ENCODE assay signal across 8 cellular contexts in the genomic region with DNA sequence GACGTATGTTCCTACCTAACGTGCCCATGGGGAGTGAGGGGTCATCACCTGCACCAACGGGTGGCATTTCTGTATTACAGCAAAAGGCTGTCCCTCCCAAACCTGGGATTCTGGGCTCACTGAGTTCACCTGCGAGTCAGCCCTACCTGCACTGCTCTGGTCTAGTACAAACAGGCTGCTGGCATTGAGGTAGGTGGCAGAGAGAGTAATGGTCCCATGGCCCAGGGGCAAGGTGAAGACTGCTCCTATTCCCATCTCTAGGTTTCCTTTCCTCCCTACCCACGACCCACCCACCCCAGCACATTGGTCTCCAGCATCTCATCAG. TPM values are rescaled to one million over a fixed set of nuclear protein-coding genes. Genes with fewer than 3 reads are reported as not detected.
DNase-seq lines count a peak whose midpoint lies in the region; ATAC-seq and TF ChIP-seq lines count a peak whose summit lies in the region.

No MANE protein-coding gene starts in this region.

- ATAC-seq in GM19395 (IDR thresholded peaks at IDR 0.05; ENCODE audit: unreplicated experiment), result no peak

- H4K20me1 ChIP-seq in PC-9 (ENCODE audit: insufficient read depth), result no peaks in the 10 kb centered on the region

- BruUV-seq in PC-9 (replicated peaks; lab: Mats Ljungman, UMichigan), result TSS peak; percentile 17

- H3K9me3 ChIP-seq in PC-9 (ENCODE audit: insufficient read depth, low read depth) (no peaks in the 10 kb centered on the region), parathyroid adenoma (ENCODE audit: control insufficient read depth, low read length) (no peaks in the 10 kb centered on the region)

- H3K4me2 ChIP-seq in PC-9 (peak overlapping the region; percentile 89), parathyroid adenoma (ENCODE audit: low read length) (peak overlapping the region; percentile 97)

- H3K27me3 ChIP-seq in PC-9 (ENCODE audit: insufficient read depth, low read depth) (no peaks in the 10 kb centered on the region), parathyroid adenoma (ENCODE audit: control insufficient read depth, insufficient read depth, low read length) (no peaks in the 10 kb centered on the region)

- H3K36me3 ChIP-seq in PC-9 (ENCODE audit: low read depth) (no peaks in the 10 kb centered on the region), parathyroid adenoma (ENCODE audit: control insufficient read depth, insufficient read depth, low read length) (no peaks in the 10 kb centered on the region)

- H3K4me1 ChIP-seq in PC-9 (replicated peaks; ENCODE audit: insufficient read depth), result peaks cover 9% of the 10 kb centered on the region
- H3K4me1 ChIP-seq in parathyroid adenoma, result peaks cover 11% of the 10 kb centered on the region

- H3K9me2 ChIP-seq in PC-9 (ENCODE audit: insufficient read depth), result no peaks in the 10 kb centered on the region

- POLR2A ChIA-PET in PC-9 (lab: Charles Lee; ENCODE audit: unreplicated experiment), result interaction anchor here (0.6 to 1.2 kb wide), 7 partner anchors 10 to 362 kb away, joined by 3 to 8 read pairs (median 6); partner anchors contain the start of genes PA2G4, PYM1, RAB5B and STAT2

- peak in 1 of 2 experiments; percentile 29 for DNase-seq in PC-9
- DNase-seq in fibroblast of the aortic adventitia (ENCODE audit: low read depth), result no peak
- DNase-seq in stimulated activated CD4-positive, alpha-beta T cell treated with anti-CD3 and anti-CD28 coated beads, Interleukin-4, amount 100 ng/mL, for 4 hours, result no peak
- DNase-seq in stimulated activated CD4-positive, alpha-beta T cell treated with anti-CD3 and anti-CD28 coated beads, Interleukin-2, amount 100 ng/mL, for 24 hours, result no peak
- DNase-seq in medulla oblongata (ENCODE audit: extremely low spot score), result no peak

- H3K9ac ChIP-seq in parathyroid adenoma, result peak overlapping the region; percentile 85

- peaks cover 22% of the 10 kb centered on the region; the same call in 1 of the 2 replicates for H3F3A ChIP-seq in PC-9 (ENCODE audit: insufficient read depth, low read depth)

- no peak overlapping the region for H3K27ac ChIP-seq in PC-9
- H3K27ac ChIP-seq in parathyroid adenoma, result peak overlapping the region; percentile 88

- H3K79me2 ChIP-seq in PC-9 (ENCODE audit: low read depth) (peaks cover 5% of the 10 kb centered on the region; the same call in 1 of the 2 replicates), parathyroid adenoma (peaks cover 10% of the 10 kb centered on the region)

- TF ChIP-seq CTCF in GM12875 (IDR thresholded peaks at IDR 0.05; ENCODE audit: borderline replicate concordance, insufficient read depth, low read depth, low read length) (no peak), PC-9 (conservative IDR thresholded peaks at IDR 0.05) (no peak), fibroblast of the aortic adventitia (IDR thresholded peaks at IDR 0.05; ENCODE audit: insufficient read depth, low read length) (no peak), parathyroid adenoma (IDR thresholded peaks at IDR 0.05) (no peak)

- H2AFZ ChIP-seq in PC-9 (peak overlapping the region; percentile 92), parathyroid adenoma (peak overlapping the region; percentile 86)

- intact Hi-C loops in PC-9 (cut with micrococcal nuclease; ENCODE audit: unreplicated experiment), result loop anchor here (1.0 to 2.0 kb wide), 3 partner anchors 44 to 191 kb away; partner anchors contain the start of genes PA2G4, RPS26 and SMARCC2

- H3K4me3 ChIP-seq in GM12875 (ENCODE audit: low read depth, low read length), result peak overlapping the region; percentile 83
- peak overlapping the region; percentile 70 for H3K4me3 ChIP-seq in PC-9
- H3K4me3 ChIP-seq in fibroblast of the aortic adventitia (ENCODE audit: low read depth, low read length), result peak overlapping the region; percentile 98
- H3K4me3 ChIP-seq in parathyroid adenoma (ENCODE audit: low read depth, low read length), result peak overlapping the region; percentile 88

- CTCF ChIA-PET in PC-9 (lab: Charles Lee), result interaction anchor here (0.6 to 2.2 kb wide), 6 partner anchors 10 to 275 kb away, joined by 4 to 10 read pairs (median 7); partner anchors contain the start of gene RAB5B

RNA-seq across cellular contexts. Expression of gene SUOX, which starts 0.4 kb away (rescaled TPM):
- 20.4 and 22.7 TPM in 2 replicates for total RNA-seq in PC-9 (2021)
- total RNA-seq in fibroblast of the aortic adventitia (ENCODE audit: low replicate concordance), result 20.4 and 40.4 TPM in 2 replicates

RNA-seq across cellular contexts. Expression of gene IKZF4, which starts 23.3 kb away (rescaled TPM):
- total RNA-seq in PC-9 (2021) (7.4 and 9.6 TPM in 2 replicates), fibroblast of the aortic adventitia (ENCODE audit: low replicate concordance) (0.65 and 3.4 TPM in 2 replicates)

RNA-seq across cellular contexts. Expression of gene RAB5B, which starts 23.6 kb away (rescaled TPM):
- total RNA-seq in PC-9 (2021), result 98.6 and 122 TPM in 2 replicates
- 47.8 and 75.2 TPM in 2 replicates for total RNA-seq in fibroblast of the aortic adventitia (ENCODE audit: low replicate concordance)

RNA-seq across cellular contexts. Expression of gene CDK2, which starts 30.9 kb away (rescaled TPM):
- total RNA-seq in PC-9 (2021) (93.8 and 99.4 TPM in 2 replicates), fibroblast of the aortic adventitia (ENCODE audit: low replicate concordance) (8.5 and 38.5 TPM in 2 replicates)

RNA-seq across cellular contexts. Expression of gene PMEL, which starts 31.7 kb away (rescaled TPM):
- total RNA-seq in PC-9 (2021) (8.7 and 12.6 TPM in 2 replicates), fibroblast of the aortic adventitia (ENCODE audit: low replicate concordance) (0.27 and 0.82 TPM in 2 replicates)
